In the genomic region with DNA sequence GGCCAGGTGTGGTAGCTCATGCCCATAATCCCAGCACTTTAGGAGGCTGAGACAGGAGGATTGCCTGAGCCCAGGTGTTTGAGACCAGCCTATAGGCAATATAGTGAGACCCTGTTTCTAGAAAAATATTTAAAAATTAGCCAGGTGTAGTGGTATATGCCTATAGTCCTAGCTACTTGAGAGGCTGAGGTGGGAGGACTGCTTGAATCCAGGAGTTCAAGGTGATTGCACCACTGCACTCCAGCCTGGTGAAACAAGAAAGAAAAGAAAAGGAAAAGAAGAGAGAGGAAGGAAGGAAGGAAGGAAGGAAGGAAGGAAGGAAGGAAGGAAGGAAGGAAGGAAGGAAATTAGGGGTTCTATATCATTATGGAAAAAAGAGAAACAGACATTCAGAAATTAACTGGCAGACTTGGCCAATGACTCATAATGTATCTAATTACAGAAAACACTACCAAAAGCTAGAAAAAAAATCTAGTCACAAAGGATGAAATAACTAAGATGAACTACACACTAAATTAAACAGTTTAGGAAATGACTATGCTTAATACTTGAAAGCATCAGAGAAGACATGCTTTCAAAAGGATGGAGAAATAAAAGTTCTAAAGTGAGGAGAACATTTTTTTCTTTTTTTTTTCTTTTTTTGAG, we compare ENCODE assay signal across 24 cellular contexts. TPM values are rescaled to one million over a fixed set of nuclear protein-coding genes. Genes with fewer than 3 reads are reported as not detected.
DNase-seq lines count a peak whose midpoint lies in the region; ATAC-seq and TF ChIP-seq lines count a peak whose summit lies in the region.
"Had no signal": no experiment of that assay in that cellular context is flagged by ENCODE, and none has a peak within 500 bp of the region (broad histone marks: within the 10 kb centered on the region; RNA-seq: fewer than 3 reads in every experiment).

No MANE protein-coding gene starts in this region.

- no peaks in the 10 kb centered on the region for H3K36me3 Mint-ChIP-seq in activated naive CD4-positive, alpha-beta T cell treated with anti-CD3 and anti-CD28 coated beads, Interleukin-2, amount 50 U/mL, for 24 hours
- peaks cover 1% of the 10 kb centered on the region for H3K36me3 Mint-ChIP-seq in progenitor cell of endocrine pancreas (ENCODE audit: insufficient read depth)
- H3K36me3 Mint-ChIP-seq: CD8-positive, alpha-beta T cell had no signal

- H3K9ac ChIP-seq in SK-N-MC (ENCODE audit: insufficient read length), result peak overlapping the region; percentile 60
- H3K9ac ChIP-seq: KMS-11 had no signal

- no peaks in the 10 kb centered on the region for H3K9me3 Mint-ChIP-seq in activated naive CD4-positive, alpha-beta T cell treated with anti-CD3 and anti-CD28 coated beads, Interleukin-2, amount 50 U/mL, for 24 hours
- no peaks in the 10 kb centered on the region for H3K9me3 Mint-ChIP-seq in progenitor cell of endocrine pancreas (ENCODE audit: low read depth)
- H3K9me3 Mint-ChIP-seq: CD8-positive, alpha-beta T cell had no signal

- peak overlapping the region; percentile 30 for H3K27ac Mint-ChIP-seq in activated naive CD4-positive, alpha-beta T cell treated with anti-CD3 and anti-CD28 coated beads, Interleukin-2, amount 50 U/mL, for 24 hours
- H3K27ac Mint-ChIP-seq in progenitor cell of endocrine pancreas, result peak overlapping the region; percentile 30
- H3K27ac Mint-ChIP-seq: CD8-positive, alpha-beta T cell had no signal

- no peak overlapping the region for H3K4me3 Mint-ChIP-seq in activated naive CD4-positive, alpha-beta T cell treated with anti-CD3 and anti-CD28 coated beads, Interleukin-2, amount 50 U/mL, for 24 hours
- no peak overlapping the region for H3K4me3 Mint-ChIP-seq in progenitor cell of endocrine pancreas (ENCODE audit: low read depth)
- H3K4me3 Mint-ChIP-seq: CD8-positive, alpha-beta T cell had no signal

- no peaks in the 10 kb centered on the region for H3K9me3 ChIP-seq in SK-N-MC (ENCODE audit: low read depth, low read length)

- DNase-seq in NOMO-1 treated with DMSO at 0.1 percent for 48 hours (lab: John Stamatoyannopoulos, UW; ENCODE audit: unreplicated experiment), result peak; percentile 17
- no peak for DNase-seq in NOMO-1 treated with dmso at 0.1 percent for 144 hours (lab: John Stamatoyannopoulos, UW; ENCODE audit: unreplicated experiment)
- DNase-seq in activated naive CD4-positive, alpha-beta T cell treated with Interleukin-2 at 50 U/mL for 16 hours, result no peak
- DNase-seq in SK-N-MC (ENCODE audit: low read depth, low spot score), result peak; percentile 81
- no peak for DNase-seq in progenitor cell of endocrine pancreas (ENCODE audit: low spot score, unreplicated experiment)
- no peak for DNase-seq in NAMALWA (ENCODE audit: low spot score)
- DNase-seq: 8988T; AML-193; C1 segment of cervical spinal cord; Calu3; CD8-positive, alpha-beta T cell; DMS153; GOT3; HCEC 1CT; IMR-90; MV-4-11; NCI-H1694; NCI-H2081; NCI-H446; NCI-H526 had no signal

- H3K4me1 Mint-ChIP-seq in activated naive CD4-positive, alpha-beta T cell treated with anti-CD3 and anti-CD28 coated beads, Interleukin-2, amount 50 U/mL, for 24 hours, result no peaks in the 10 kb centered on the region
- peaks cover 22% of the 10 kb centered on the region for H3K4me1 Mint-ChIP-seq in progenitor cell of endocrine pancreas (ENCODE audit: low read depth)

- ATAC-seq in HG03520 (IDR thresholded peaks at IDR 0.05; ENCODE audit: unreplicated experiment), result no peak
- ATAC-seq: CD8-positive, alpha-beta T cell had no signal

- peak overlapping the region; percentile 58 for H3K4me3 ChIP-seq in SK-N-MC

- peak overlapping the region; percentile 98 for H3K27ac ChIP-seq in SK-N-MC
- H3K27ac ChIP-seq: KMS-11 had no signal

- H3K27me3 Mint-ChIP-seq in activated naive CD4-positive, alpha-beta T cell treated with anti-CD3 and anti-CD28 coated beads, Interleukin-2, amount 50 U/mL, for 24 hours, result no peaks in the 10 kb centered on the region
- H3K27me3 Mint-ChIP-seq in progenitor cell of endocrine pancreas, result no peaks in the 10 kb centered on the region

- TF ChIP-seq CTCF in progenitor cell of endocrine pancreas (IDR thresholded peaks at IDR 0.05; ENCODE audit: unreplicated experiment), result no peak

- no peaks in the 10 kb centered on the region for H3K36me3 ChIP-seq in SK-N-MC (ENCODE audit: insufficient read depth, low read length)

RNA-seq across cellular contexts. Expression of a gene that starts 45.4 kb away (rescaled TPM):
- not detected in 2 replicates for total RNA-seq in progenitor cell of endocrine pancreas
- total RNA-seq: Calu3; CD8-positive, alpha-beta T cell; G401; IMR-90 had no signal

Comparison
In these comparisons a context has a peak if more than half of its experiments do, and no peak if none do; other contexts are left out.
1. DNase-seq: peak in NOMO-1 treated with DMSO at 0.1 percent for 48 hours (single experiment) and SK-N-MC (single experiment); none in NOMO-1 treated with dmso at 0.1 percent for 144 hours (single experiment), activated naive CD4-positive, alpha-beta T cell treated with Interleukin-2 at 50 U/mL for 16 hours (single experiment), progenitor cell of endocrine pancreas (single experiment) and NAMALWA (single experiment).